38 cellular contexts compared by ENCODE assay signal in genomic region chr1:112828716-112829115, GRCh38.
"Had no signal": no experiment of that assay in that cellular context is flagged by ENCODE, and none has a peak within 500 bp of the region (broad histone marks: within the 10 kb centered on the region; RNA-seq: fewer than 3 reads in every experiment).

No MANE protein-coding gene starts in this region.

- H3K4me3 Mint-ChIP-seq: activated B cell treated with CpG ODN at 0.5 μM for 24 hours; activated CD4-positive, alpha-beta memory T cell treated with anti-CD3 and anti-CD28 coated beads for 36 hours; activated CD4-positive, alpha-beta T cell treated with anti-CD3 and anti-CD28 coated beads, Interleukin-2, amount 10 ng/mL, durations not matched to agents 24 days and 14 days; activated CD8-positive, alpha-beta T cell treated with anti-CD3 and anti-CD28 coated beads for 36 hours; activated naive CD4-positive, alpha-beta T cell treated with anti-CD3 and anti-CD28 coated beads, Interleukin-2, amount 10 ng/mL, durations not matched to agents 7 days and 5 days; activated naive CD8-positive, alpha-beta T cell treated with anti-CD3 and anti-CD28 coated beads, Interleukin-2, amount 10 ng/mL, durations not matched to agents 7 days and 5 days; activated T-cell treated with anti-CD3 and anti-CD28 coated beads, Interleukin-2, amount 50 U/mL, for 4 hours; activated T-cell treated with anti-CD3 and anti-CD28 coated beads, Interleukin-2, amount 50 U/mL, for 72 hours; activated T-helper 1 cell treated with anti-CD3 and anti-CD28 coated beads, Interleukin-12 subunit alpha, Interleukin-12 subunit beta, Interleukin-2, Interleukin-4 antibody, amounts not matched to agents 30 ng/mL and 10 ng/mL and 1 ng/mL, durations not matched to agents 14 hours and 24 hours and 36 hours; activated T-helper 17 cell treated with anti-CD3 and anti-CD28 coated beads, Interleukin-2, amount 50 U/mL, for 72 hours; brain; central memory CD8-positive, alpha-beta T cell; T-helper 1 cell treated with Interleukin-12 subunit alpha and Interleukin-12 subunit beta and Interleukin-4 antibody, amounts not matched to agents 30 μg/mL and 1 μg/mL, for 36 hours; T-helper 2 cell treated with Interferon-gamma antibody and Interleukin-4, amounts not matched to agents 5 μg/mL and 100 μg/mL, for 36 hours had no signal

- H3K36me3 ChIP-seq: adrenal gland, cardiac muscle cell had no signal

- H3K27ac ChIP-seq: adrenal gland, cardiac muscle cell, VCaP had no signal

- DNase-seq: activated B cell treated with CpG ODN at 0.5 μM for 24 hours; activated CD4-positive, alpha-beta memory T cell treated with anti-CD3 and anti-CD28 coated beads for 36 hours; activated CD4-positive, alpha-beta T cell treated with anti-CD3 and anti-CD28 coated beads for 4 hours; activated CD4-positive, alpha-beta T cell treated with anti-CD3 and anti-CD28 coated beads, Interleukin-2, amount 10 ng/mL, durations not matched to agents 24 days and 14 days; activated CD4-positive, alpha-beta T cell treated with anti-CD3 and anti-CD28 coated beads, Interleukin-2, amount 50 U/mL, for 1 hour; activated CD4-positive, alpha-beta T cell treated with anti-CD3 and anti-CD28 coated beads, Interleukin-2, amount 50 U/mL, for 4 hours; activated CD4-positive, CD25-positive, alpha-beta regulatory T cell treated with anti-CD3 and anti-CD28 coated beads, Interleukin-2, amount 50 U/mL, for 72 hours; activated CD8-positive, alpha-beta memory T cell treated with anti-CD3 and anti-CD28 coated beads, Interleukin-2, amount 50 U/mL, for 4 hours; activated CD8-positive, alpha-beta T cell treated with anti-CD3 and anti-CD28 coated beads for 36 hours; activated effector memory CD4-positive, alpha-beta T cell treated with anti-CD3 and anti-CD28 coated beads, Interleukin-2, amount 50 U/mL, for 16 hours; activated gamma-delta T cell treated with Interleukin-2 at 50 U/mL for 16 hours; activated naive CD4-positive, alpha-beta T cell; activated naive CD4-positive, alpha-beta T cell treated with anti-CD3 and anti-CD28 coated beads, Interleukin-2, amount 10 ng/mL, durations not matched to agents 7 days and 5 days; activated naive CD8-positive, alpha-beta T cell treated with anti-CD3 and anti-CD28 coated beads, Interleukin-2, amount 10 ng/mL, durations not matched to agents 7 days and 5 days; activated T-cell treated with anti-CD3 and anti-CD28 coated beads for 4 hours; activated T-cell treated with anti-CD3 and anti-CD28 coated beads, Interleukin-2, amount 50 U/mL, for 1 hour; activated T-cell treated with anti-CD3 and anti-CD28 coated beads, Interleukin-2, amount 50 U/mL, for 4 hours; activated T-cell treated with anti-CD3 and anti-CD28 coated beads, Interleukin-2, amount 50 U/mL, for 72 hours; adrenal gland; amniotic stem cell; aorta; caudate nucleus; cerebellar nuclear complex; SW 1271; T-helper 1 cell; T-helper 2 cell; T-helper 9 cell had no signal

- FAIRE-seq: bronchial epithelial cell, TTC549 had no signal

- H3K4me1 Mint-ChIP-seq: activated B cell treated with CpG ODN at 0.5 μM for 24 hours; central memory CD8-positive, alpha-beta T cell had no signal

- H3K27me3 ChIP-seq: adrenal gland, cardiac muscle cell had no signal

- H3K9me3 ChIP-seq: adrenal gland had no signal

- H3K9me3 Mint-ChIP-seq: activated B cell treated with CpG ODN at 0.5 μM for 24 hours; activated CD4-positive, alpha-beta T cell treated with anti-CD3 and anti-CD28 coated beads, Interleukin-2, amount 10 ng/mL, durations not matched to agents 24 days and 14 days; activated CD8-positive, alpha-beta T cell treated with anti-CD3 and anti-CD28 coated beads for 36 hours; activated naive CD4-positive, alpha-beta T cell treated with anti-CD3 and anti-CD28 coated beads, Interleukin-2, amount 10 ng/mL, durations not matched to agents 7 days and 5 days; activated naive CD8-positive, alpha-beta T cell treated with anti-CD3 and anti-CD28 coated beads, Interleukin-2, amount 10 ng/mL, durations not matched to agents 7 days and 5 days; activated T-cell treated with anti-CD3 and anti-CD28 coated beads, Interleukin-2, amount 50 U/mL, for 72 hours; activated T-helper 1 cell treated with anti-CD3 and anti-CD28 coated beads, Interleukin-12 subunit alpha, Interleukin-12 subunit beta, Interleukin-2, Interleukin-4 antibody, amounts not matched to agents 30 ng/mL and 10 ng/mL and 1 ng/mL, durations not matched to agents 14 hours and 24 hours and 36 hours; activated T-helper 17 cell treated with anti-CD3 and anti-CD28 coated beads, Interleukin-2, amount 50 U/mL, for 72 hours; central memory CD8-positive, alpha-beta T cell; T-helper 1 cell treated with Interleukin-12 subunit alpha and Interleukin-12 subunit beta and Interleukin-4 antibody, amounts not matched to agents 30 μg/mL and 1 μg/mL, for 36 hours; T-helper 2 cell treated with Interferon-gamma antibody and Interleukin-4, amounts not matched to agents 5 μg/mL and 100 μg/mL, for 36 hours had no signal

- H3K4me1 ChIP-seq: adrenal gland had no signal

- H3K36me3 Mint-ChIP-seq: activated CD4-positive, alpha-beta memory T cell treated with anti-CD3 and anti-CD28 coated beads for 36 hours; activated naive CD4-positive, alpha-beta T cell treated with anti-CD3 and anti-CD28 coated beads, Interleukin-2, amount 10 ng/mL, durations not matched to agents 7 days and 5 days; activated naive CD8-positive, alpha-beta T cell treated with anti-CD3 and anti-CD28 coated beads, Interleukin-2, amount 10 ng/mL, durations not matched to agents 7 days and 5 days; brain had no signal

- H3K4me3 ChIP-seq: adrenal gland, cardiac muscle cell had no signal

- ATAC-seq: activated CD8-positive, alpha-beta T cell treated with anti-CD3 and anti-CD28 coated beads for 36 hours; activated T-cell treated with anti-CD3 and anti-CD28 coated beads, Interleukin-2, amount 50 U/mL, for 4 hours; activated T-cell treated with anti-CD3 and anti-CD28 coated beads, Interleukin-2, amount 50 U/mL, for 72 hours; activated T-helper 17 cell treated with anti-CD3 and anti-CD28 coated beads, Interleukin-2, amount 50 U/mL, for 72 hours had no signal

- H3K27ac Mint-ChIP-seq: activated B cell treated with CpG ODN at 0.5 μM for 24 hours; activated CD4-positive, alpha-beta memory T cell treated with anti-CD3 and anti-CD28 coated beads for 36 hours; activated CD4-positive, alpha-beta T cell treated with anti-CD3 and anti-CD28 coated beads, Interleukin-2, amount 10 ng/mL, durations not matched to agents 24 days and 14 days; activated CD8-positive, alpha-beta T cell treated with anti-CD3 and anti-CD28 coated beads for 36 hours; activated naive CD4-positive, alpha-beta T cell treated with anti-CD3 and anti-CD28 coated beads, Interleukin-2, amount 10 ng/mL, durations not matched to agents 7 days and 5 days; activated naive CD4-positive, alpha-beta T cell treated with anti-CD3 and anti-CD28 coated beads, Interleukin-2, amount 50 U/mL, for 72 hours; activated naive CD8-positive, alpha-beta T cell treated with anti-CD3 and anti-CD28 coated beads, Interleukin-2, amount 10 ng/mL, durations not matched to agents 7 days and 5 days; activated T-cell treated with anti-CD3 and anti-CD28 coated beads, Interleukin-2, amount 50 U/mL, for 72 hours; activated T-helper 1 cell treated with anti-CD3 and anti-CD28 coated beads, Interleukin-12 subunit alpha, Interleukin-12 subunit beta, Interleukin-2, Interleukin-4 antibody, amounts not matched to agents 30 ng/mL and 10 ng/mL and 1 ng/mL, durations not matched to agents 14 hours and 24 hours and 36 hours; activated T-helper 17 cell treated with anti-CD3 and anti-CD28 coated beads, Interleukin-2, amount 50 U/mL, for 72 hours; brain; T-helper 1 cell treated with Interleukin-12 subunit alpha and Interleukin-12 subunit beta and Interleukin-4 antibody, amounts not matched to agents 30 μg/mL and 1 μg/mL, for 36 hours; T-helper 2 cell treated with Interferon-gamma antibody and Interleukin-4, amounts not matched to agents 5 μg/mL and 100 μg/mL, for 36 hours had no signal

- H3K27me3 Mint-ChIP-seq: activated CD4-positive, alpha-beta memory T cell treated with anti-CD3 and anti-CD28 coated beads for 36 hours had no signal
